ENCODE assay signal across 10 cellular contexts in genomic region chr16:24689128-24689527, GRCh38. TPM values are rescaled to one million over a fixed set of nuclear protein-coding genes. Genes with fewer than 3 reads are reported as not detected.
DNase-seq lines count a peak whose midpoint lies in the region; ATAC-seq, FAIRE-seq and TF ChIP-seq lines count a peak whose summit lies in the region.
"Had no signal": no experiment of that assay in that cellular context is flagged by ENCODE, and none has a peak within 500 bp of the region (broad histone marks: within the 10 kb centered on the region; RNA-seq: fewer than 3 reads in every experiment).

No MANE protein-coding gene starts in this region.

- no peaks in the 10 kb centered on the region for H3K9me1 ChIP-seq in endothelial cell of umbilical vein (replicated peaks; ENCODE audit: control insufficient read depth, extremely low read depth, insufficient read depth, low read length)

- peaks cover 25% of the 10 kb centered on the region for H3K79me1 ChIP-seq in trophoblast cell (ENCODE audit: low read length)

- intact Hi-C loops in endothelial cell of umbilical vein (cut with micrococcal nuclease) = loop anchor here (1.0 to 2.0 kb wide), 2 partner anchors 112 to 172 kb away; no protein-coding TSS in a partner anchor

- H4K91ac ChIP-seq in trophoblast cell (ENCODE audit: low read depth, low read length) = no peak overlapping the region

- no peak overlapping the region for H3K14ac ChIP-seq in trophoblast cell (ENCODE audit: low read length)

- H3K4me2 ChIP-seq in endothelial cell of umbilical vein (ENCODE audit: insufficient read depth, low read length) (no peak overlapping the region), trophoblast cell (ENCODE audit: low read length) (no peak overlapping the region)
- H3K4me2 ChIP-seq: BLaER1 treated with 17β-estradiol and CSF1 and Interleukin-3, amounts not matched to agents 10 nM and 100 nM had no signal

- no peak overlapping the region for H3K23ac ChIP-seq in trophoblast cell (ENCODE audit: low read length)

- no peaks in the 10 kb centered on the region for H3K36me3 ChIP-seq in endothelial cell of umbilical vein (ENCODE audit: control insufficient read depth in 2 of 2, extremely low read depth in 1 of 2, insufficient read depth in 2 of 2, low read length in 2 of 2)
- H3K36me3 ChIP-seq in trophoblast cell (ENCODE audit: control insufficient read depth in 1 of 2, insufficient read depth in 2 of 2, low read length in 2 of 2) = no peaks in the 10 kb centered on the region
- H3K36me3 ChIP-seq: BLaER1 treated with 17β-estradiol and CSF1 and Interleukin-3, amounts not matched to agents 10 nM and 100 nM had no signal

- no TSS peak for BruUV-seq in endothelial cell of umbilical vein (replicated peaks; lab: Mats Ljungman, UMichigan)

- H4K12ac ChIP-seq in trophoblast cell (ENCODE audit: low read depth, low read length) = no peak overlapping the region

- H2AK5ac ChIP-seq in trophoblast cell (ENCODE audit: low read length) = no peak overlapping the region

- no peak overlapping the region for H3K27ac ChIP-seq in endothelial cell of umbilical vein (ENCODE audit: insufficient read depth, low read depth, low read length)
- no peak overlapping the region for H3K27ac ChIP-seq in trophoblast cell (ENCODE audit: low read depth, low read length)
- H3K27ac ChIP-seq: BLaER1 treated with 17β-estradiol and CSF1 and Interleukin-3, amounts not matched to agents 10 nM and 100 nM; skin epidermis had no signal

- POLR2A ChIA-PET in endothelial cell of umbilical vein (lab: Charles Lee) = no interaction called here

- H3K79me2 ChIP-seq in endothelial cell of umbilical vein (ENCODE audit: control insufficient read depth, insufficient read depth, low read length) (no peaks in the 10 kb centered on the region), trophoblast cell (ENCODE audit: control insufficient read depth, insufficient read depth, low read length, poor library complexity) (peaks cover 1% of the 10 kb centered on the region)

- TF ChIP-seq POLR2A in endothelial cell of umbilical vein (IDR thresholded peaks at IDR 0.05; ENCODE audit: low read depth, low read length) = no peak

- no peaks in the 10 kb centered on the region for H3K9me3 ChIP-seq in endothelial cell of umbilical vein (replicated peaks; ENCODE audit: control insufficient read depth, insufficient read depth, low read length)
- no peaks in the 10 kb centered on the region for H3K9me3 ChIP-seq in trophoblast cell (ENCODE audit: insufficient read depth, low read depth, low read length)
- H3K9me3 ChIP-seq: BLaER1 treated with 17β-estradiol and CSF1 and Interleukin-3, amounts not matched to agents 10 nM and 100 nM had no signal

- CTCF ChIA-PET in endothelial cell of umbilical vein (lab: Charles Lee) = interaction anchor here (0.9 to 4.5 kb wide), 9 partner anchors 10 to 121 kb away, joined by 3 to 31 read pairs (median 4); no protein-coding TSS in a partner anchor

- peak in 2 of 3 experiments; percentile 10 to 45 for DNase-seq in NCI-H1417 (lab: John Stamatoyannopoulos, UW)
- no peak for DNase-seq in NCI-H1417 treated with DMSO at 0.1 percent for 48 hours (lab: John Stamatoyannopoulos, UW)
- peak; percentile 47 for DNase-seq in NCI-H69 (lab: John Stamatoyannopoulos, UW)
- DNase-seq in endothelial cell of umbilical vein (ENCODE audit: low read depth, low spot score) = peak; percentile 42
- DNase-seq in trophoblast cell = peak; percentile 36 to 69
- DNase-seq in activated T-cell treated with anti-CD3 and anti-CD28 coated beads for 4 hours = no peak

- peak; percentile 64 for FAIRE-seq in endothelial cell of umbilical vein (lab: Jason Lieb, UNC)

- no peak overlapping the region for H3K9ac ChIP-seq in endothelial cell of umbilical vein (replicated peaks; ENCODE audit: extremely low read depth, insufficient read depth, low read length)
- H3K9ac ChIP-seq in trophoblast cell (ENCODE audit: low read length) = no peak overlapping the region
- H3K9ac ChIP-seq: BLaER1 treated with 17β-estradiol and CSF1 and Interleukin-3, amounts not matched to agents 10 nM and 100 nM had no signal

- dilution Hi-C loops in endothelial cell of umbilical vein (cut with MboI; ENCODE audit: extremely low pct_ligation_motif_present, low sequenced_read_pairs) = no loop called here

- no peak overlapping the region for H4K8ac ChIP-seq in trophoblast cell (ENCODE audit: low read depth, low read length)

- no CpG with 5 or more reads among the region's 7 CpGs for WGBS in trophoblast cell (ENCODE audit: extremely low coverage, insufficient coverage, insufficient read length)

- H2BK12ac ChIP-seq in trophoblast cell (ENCODE audit: low read length) = no peak overlapping the region

- H2BK5ac ChIP-seq in trophoblast cell (ENCODE audit: low read depth, low read length, poor library complexity) = no peak overlapping the region

- no peaks in the 10 kb centered on the region for H4K20me1 ChIP-seq in endothelial cell of umbilical vein (replicated peaks; ENCODE audit: control insufficient read depth, extremely low read depth, insufficient read depth, low read length)
- H4K20me1 ChIP-seq: BLaER1 treated with 17β-estradiol and CSF1 and Interleukin-3, amounts not matched to agents 10 nM and 100 nM had no signal

- H2AFZ ChIP-seq in endothelial cell of umbilical vein (ENCODE audit: low read depth, low read length) (no peak overlapping the region), trophoblast cell (ENCODE audit: insufficient read depth, low read length, poor library complexity) (no peak overlapping the region)

- H3K18ac ChIP-seq in trophoblast cell (ENCODE audit: low read length) = no peak overlapping the region

- peak; percentile 56 for TF ChIP-seq CTCF in endothelial cell of umbilical vein (IDR thresholded peaks at IDR 0.05; ENCODE audit: extremely low read depth in 1 of 2, insufficient read depth in 1 of 2, low read depth in 1 of 2, low read length in 2 of 2)

- H3K27me3 ChIP-seq in endothelial cell of umbilical vein (ENCODE audit: control insufficient read depth in 2 of 2, insufficient read depth in 2 of 2, low read length in 2 of 2) = no peaks in the 10 kb centered on the region
- no peaks in the 10 kb centered on the region for H3K27me3 ChIP-seq in trophoblast cell (ENCODE audit: insufficient read depth, low read length)
- H3K27me3 ChIP-seq: BLaER1 treated with 17β-estradiol and CSF1 and Interleukin-3, amounts not matched to agents 10 nM and 100 nM had no signal

- H3K4ac ChIP-seq in trophoblast cell (ENCODE audit: low read depth, low read length) = no peak overlapping the region

- H2BK120ac ChIP-seq in trophoblast cell (ENCODE audit: insufficient read depth, low read length, poor library complexity) = no peak overlapping the region

- no peak overlapping the region for H3K4me3 ChIP-seq in endothelial cell of umbilical vein (replicated peaks in 1 of 3; ENCODE audit: insufficient read depth in 1 of 3, low read depth in 1 of 3, low read length in 3 of 3)
- no peak overlapping the region for H3K4me3 ChIP-seq in trophoblast cell (ENCODE audit: low read depth, low read length)
- H3K4me3 ChIP-seq: BLaER1 treated with 17β-estradiol and CSF1 and Interleukin-3, amounts not matched to agents 10 nM and 100 nM; skin epidermis had no signal

- ATAC-seq in GM18868 (IDR thresholded peaks at IDR 0.05; ENCODE audit: unreplicated experiment) (no peak), GM18907 (IDR thresholded peaks at IDR 0.05; ENCODE audit: unreplicated experiment) (no peak)

- peaks cover 14% of the 10 kb centered on the region for H3K4me1 ChIP-seq in endothelial cell of umbilical vein (ENCODE audit: control insufficient read depth, extremely low read depth, insufficient read depth, low read length)
- H3K4me1 ChIP-seq in trophoblast cell (ENCODE audit: control insufficient read depth in 1 of 2, insufficient read depth in 2 of 2, low read length in 2 of 2) = peaks cover 6 to 16% of the 10 kb centered on the region in 2 experiments

TF ChIP-seq in endothelial cell of umbilical vein, 7 proteins besides CTCF, POLR2A, EP300 and RAD21:
- no peak for TF ChIP-seq JUN (IDR thresholded peaks at IDR 0.05; ENCODE audit: borderline replicate concordance, insufficient read depth, insufficient read length, low read depth)
- TF ChIP-seq FOS (IDR thresholded peaks at IDR 0.05; ENCODE audit: borderline replicate concordance, insufficient read depth, low read length) = no peak
- no peak for TF ChIP-seq MAX (IDR thresholded peaks at IDR 0.05; ENCODE audit: insufficient read depth, insufficient read length)
- TF ChIP-seq GATA2 (IDR thresholded peaks at IDR 0.05; ENCODE audit: insufficient read depth, insufficient read length, low read depth, low read length) = no peak
- TF ChIP-seq POLR2AphosphoS5 (IDR thresholded peaks at IDR 0.05; ENCODE audit: insufficient read depth, low read depth, low read length) = no peak
- no peak for TF ChIP-seq MYC (IDR thresholded peaks at IDR 0.05; ENCODE audit: low read depth, low read length)
TF ChIP-seq in endothelial cell of umbilical vein: peak in this region for 0.

RNA-seq across cellular contexts. Expression of gene TNRC6A, which starts 40.3 kb away (rescaled TPM):
- 62.7 and 74.5 TPM in 2 replicates for total RNA-seq in endothelial cell of umbilical vein
- polyA plus RNA-seq in endothelial cell of umbilical vein = 39.3 and 51.5 TPM in 2 replicates
- 28.3 TPM in 2 replicates for polyA plus RNA-seq in endothelial cell of umbilical vein (2011; cell fraction: cytosol; rRNA removed)
- 170 and 189 TPM in 2 replicates for polyA plus RNA-seq in endothelial cell of umbilical vein (2011; cell fraction: nucleus; rRNA removed)
- polyA plus RNA-seq in endothelial cell of umbilical vein (2012) = 24.8 and 33.9 TPM in 2 replicates
- 113 and 131 TPM in 2 replicates for polyA minus RNA-seq in endothelial cell of umbilical vein
- 28.0 TPM for polyA minus RNA-seq in endothelial cell of umbilical vein (2011; cell fraction: cytosol; rRNA and poly(A)+ RNA removed)
- polyA minus RNA-seq in endothelial cell of umbilical vein (2011; cell fraction: nucleus; rRNA and poly(A)+ RNA removed) = 121 and 184 TPM in 2 replicates
- 19.9 and 21.5 TPM in 2 replicates for polyA plus RNA-seq in trophoblast cell (2013)

Comparison
In these comparisons a context has a peak if more than half of its experiments do, and no peak if none do; other contexts are left out.
1. DNase-seq: peak in NCI-H1417 (2 of 3), NCI-H69 (single experiment), endothelial cell of umbilical vein (single experiment) and trophoblast cell (2 of 2); none in NCI-H1417 treated with DMSO at 0.1 percent for 48 hours (single experiment) and activated T-cell treated with anti-CD3 and anti-CD28 coated beads for 4 hours (single experiment).